20 cellular contexts compared by ENCODE assay signal in the genomic region with DNA sequence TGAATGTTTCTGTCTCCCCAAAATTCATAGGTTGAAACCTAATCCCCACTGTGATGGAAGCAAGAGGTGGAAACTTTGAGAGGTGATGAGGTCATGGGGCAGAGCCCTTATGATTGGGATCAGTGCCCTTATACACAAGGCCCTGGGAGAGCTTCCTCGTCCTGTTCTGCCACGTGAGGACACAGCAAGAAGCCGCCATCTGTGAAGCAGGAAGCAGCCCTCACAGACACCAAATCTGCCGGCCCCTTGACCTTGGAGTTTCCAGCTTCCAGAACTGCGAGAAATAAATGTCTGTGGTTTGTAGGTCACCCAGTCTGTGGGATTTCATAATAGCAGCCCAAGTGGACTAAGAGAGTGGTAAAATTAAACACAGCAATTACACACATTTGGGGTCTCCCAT.
"Had no signal": no experiment of that assay in that cellular context is flagged by ENCODE, and none has a peak within 500 bp of the region (broad histone marks: within the 10 kb centered on the region; RNA-seq: fewer than 3 reads in every experiment).

No MANE protein-coding gene starts in this region.

- H3K9me3 Mint-ChIP-seq: activated CD4-positive, alpha-beta memory T cell treated with anti-CD3 and anti-CD28 coated beads for 36 hours; activated naive CD4-positive, alpha-beta T cell treated with anti-CD3 and anti-CD28 coated beads for 36 hours; activated naive CD8-positive, alpha-beta T cell treated with anti-CD3 and anti-CD28 coated beads, Interleukin-2, amount 10 ng/mL, durations not matched to agents 7 days and 5 days; activated T-cell treated with anti-CD3 and anti-CD28 coated beads, Interleukin-2, amount 50 U/mL, for 72 hours; naive thymus-derived CD8-positive, alpha-beta T cell; stimulated activated effector memory CD8-positive, alpha-beta T cell treated with anti-CD3 and anti-CD28 coated beads, Interleukin-12 subunit alpha, Interleukin-12 subunit beta, amount 100 ng/mL, for 72 hours; stimulated activated naive CD8-positive, alpha-beta T cell treated with anti-CD3 and anti-CD28 coated beads, Interleukin-15, amount 100 ng/mL, for 72 hours had no signal

- H3K27ac Mint-ChIP-seq: activated CD4-positive, alpha-beta memory T cell treated with anti-CD3 and anti-CD28 coated beads for 36 hours; activated naive CD4-positive, alpha-beta T cell treated with anti-CD3 and anti-CD28 coated beads for 36 hours; activated naive CD8-positive, alpha-beta T cell treated with anti-CD3 and anti-CD28 coated beads, Interleukin-2, amount 10 ng/mL, durations not matched to agents 7 days and 5 days; activated T-cell treated with anti-CD3 and anti-CD28 coated beads, Interleukin-2, amount 50 U/mL, for 72 hours; progenitor cell of endocrine pancreas; stimulated activated effector memory CD8-positive, alpha-beta T cell treated with anti-CD3 and anti-CD28 coated beads, Interleukin-12 subunit alpha, Interleukin-12 subunit beta, amount 100 ng/mL, for 72 hours; stimulated activated naive CD8-positive, alpha-beta T cell treated with anti-CD3 and anti-CD28 coated beads, Interleukin-15, amount 100 ng/mL, for 72 hours had no signal

- H3K4me3 Mint-ChIP-seq: activated CD4-positive, alpha-beta memory T cell treated with anti-CD3 and anti-CD28 coated beads for 36 hours; activated naive CD4-positive, alpha-beta T cell treated with anti-CD3 and anti-CD28 coated beads for 36 hours; activated naive CD8-positive, alpha-beta T cell treated with anti-CD3 and anti-CD28 coated beads, Interleukin-2, amount 10 ng/mL, durations not matched to agents 7 days and 5 days; activated T-cell treated with anti-CD3 and anti-CD28 coated beads, Interleukin-2, amount 50 U/mL, for 72 hours; naive thymus-derived CD8-positive, alpha-beta T cell; stimulated activated effector memory CD8-positive, alpha-beta T cell treated with anti-CD3 and anti-CD28 coated beads, Interleukin-12 subunit alpha, Interleukin-12 subunit beta, amount 100 ng/mL, for 72 hours; stimulated activated naive CD8-positive, alpha-beta T cell treated with anti-CD3 and anti-CD28 coated beads, Interleukin-15, amount 100 ng/mL, for 72 hours had no signal

- DNase-seq: activated CD4-positive, alpha-beta memory T cell treated with anti-CD3 and anti-CD28 coated beads for 36 hours; activated CD4-positive, alpha-beta T cell treated with anti-CD3 and anti-CD28 coated beads for 48 hours; activated effector memory CD4-positive, alpha-beta T cell treated with Interleukin-2 at 50 U/mL for 16 hours; activated naive CD4-positive, alpha-beta T cell treated with anti-CD3 and anti-CD28 coated beads for 36 hours; activated naive CD8-positive, alpha-beta T cell treated with anti-CD3 and anti-CD28 coated beads, Interleukin-2, amount 10 ng/mL, durations not matched to agents 7 days and 5 days; activated T-cell treated with anti-CD3 and anti-CD28 coated beads, Interleukin-2, amount 50 U/mL, for 72 hours; amygdala; cerebellar nuclear complex; effector CD4-positive, alpha-beta T cell; foreskin fibroblast; kidney; naive thymus-derived CD8-positive, alpha-beta T cell; stimulated activated CD4-positive, alpha-beta T cell treated with anti-CD3 and anti-CD28 coated beads, Interleukin-1b, Interleukin-23, amount 100 ng/mL, for 48 hours; stimulated activated naive CD8-positive, alpha-beta T cell treated with anti-CD3 and anti-CD28 coated beads, Interleukin-15, amount 100 ng/mL, for 72 hours; T-helper 1 cell; tibial artery had no signal

- H3K27me3 Mint-ChIP-seq: activated CD4-positive, alpha-beta memory T cell treated with anti-CD3 and anti-CD28 coated beads for 36 hours; stimulated activated naive CD8-positive, alpha-beta T cell treated with anti-CD3 and anti-CD28 coated beads, Interleukin-15, amount 100 ng/mL, for 72 hours had no signal

- H3K4me3 ChIP-seq: right atrium auricular region, tibial artery had no signal

- H3K9me3 ChIP-seq: right atrium auricular region, tibial artery had no signal

- H3K36me3 ChIP-seq: right atrium auricular region, tibial artery had no signal

- H3K4me1 ChIP-seq: right atrium auricular region, tibial artery had no signal

- ATAC-seq: activated T-cell treated with anti-CD3 and anti-CD28 coated beads, Interleukin-2, amount 50 U/mL, for 72 hours; left lobe of liver; naive thymus-derived CD8-positive, alpha-beta T cell; stimulated activated effector memory CD8-positive, alpha-beta T cell treated with anti-CD3 and anti-CD28 coated beads, Interleukin-12 subunit alpha, Interleukin-12 subunit beta, amount 100 ng/mL, for 72 hours; stimulated activated naive CD8-positive, alpha-beta T cell treated with anti-CD3 and anti-CD28 coated beads, Interleukin-15, amount 100 ng/mL, for 72 hours had no signal

- H3K4me1 Mint-ChIP-seq: activated naive CD8-positive, alpha-beta T cell treated with anti-CD3 and anti-CD28 coated beads, Interleukin-2, amount 10 ng/mL, durations not matched to agents 7 days and 5 days; stimulated activated effector memory CD8-positive, alpha-beta T cell treated with anti-CD3 and anti-CD28 coated beads, Interleukin-12 subunit alpha, Interleukin-12 subunit beta, amount 100 ng/mL, for 72 hours; stimulated activated naive CD8-positive, alpha-beta T cell treated with anti-CD3 and anti-CD28 coated beads, Interleukin-15, amount 100 ng/mL, for 72 hours had no signal

- H3K27ac ChIP-seq: right atrium auricular region, tibial artery had no signal

- H3K27me3 ChIP-seq: right atrium auricular region, tibial artery had no signal

- H3K36me3 Mint-ChIP-seq: activated CD4-positive, alpha-beta memory T cell treated with anti-CD3 and anti-CD28 coated beads for 36 hours; activated naive CD8-positive, alpha-beta T cell treated with anti-CD3 and anti-CD28 coated beads, Interleukin-2, amount 10 ng/mL, durations not matched to agents 7 days and 5 days; naive thymus-derived CD8-positive, alpha-beta T cell; stimulated activated effector memory CD8-positive, alpha-beta T cell treated with anti-CD3 and anti-CD28 coated beads, Interleukin-12 subunit alpha, Interleukin-12 subunit beta, amount 100 ng/mL, for 72 hours had no signal
